In genomic region chr12:128928361-128928760, GRCh38 we compare ENCODE assay signal across 29 cellular contexts.
"Had no signal": no experiment of that assay in that cellular context is flagged by ENCODE, and none has a peak within 500 bp of the region (broad histone marks: within the 10 kb centered on the region; RNA-seq: fewer than 3 reads in every experiment).

No MANE protein-coding gene starts in this region.

- H3K27ac ChIP-seq: brain microvascular endothelial cell, esophagus muscularis mucosa, foreskin keratinocyte, gastrocnemius medialis, heart right ventricle, hepatocyte had no signal

- ATAC-seq: activated T-cell treated with anti-CD3 and anti-CD28 coated beads, Interleukin-2, amount 50 U/mL, for 72 hours; effector memory CD8-positive, alpha-beta T cell; foreskin keratinocyte; heart right ventricle; T-helper 17 cell had no signal

- DNase-seq: activated CD4-positive, alpha-beta memory T cell treated with anti-CD3 and anti-CD28 coated beads, Interleukin-2, amount 10 ng/mL, durations not matched to agents 7 days and 5 days; activated CD4-positive, alpha-beta T cell treated with anti-CD3 and anti-CD28 coated beads for 4 hours; activated CD4-positive, alpha-beta T cell treated with anti-CD3 and anti-CD28 coated beads, Interleukin-2, amount 10 ng/mL, durations not matched to agents 7 days and 5 days; activated CD4-positive, alpha-beta T cell treated with anti-CD3 and anti-CD28 coated beads, Interleukin-2, amount 50 U/mL, for 4 hours; activated CD4-positive, CD25-positive, alpha-beta regulatory T cell; activated CD4-positive, CD25-positive, alpha-beta regulatory T cell treated with anti-CD3 and anti-CD28 coated beads, Interleukin-2, amount 50 U/mL, for 72 hours; activated CD8-positive, alpha-beta memory T cell treated with anti-CD3 and anti-CD28 coated beads, Interleukin-2, amount 50 U/mL, for 48 hours; activated gamma-delta T cell; activated naive CD4-positive, alpha-beta T cell; activated naive CD4-positive, alpha-beta T cell treated with anti-CD3 and anti-CD28 coated beads, Interleukin-2, amount 50 U/mL, for 16 hours; activated T-cell treated with anti-CD3 and anti-CD28 coated beads for 4 hours; activated T-cell treated with anti-CD3 and anti-CD28 coated beads, Interleukin-2, amount 50 U/mL, for 24 hours; activated T-cell treated with anti-CD3 and anti-CD28 coated beads, Interleukin-2, amount 50 U/mL, for 72 hours; amniotic stem cell; anterior cingulate cortex; brain microvascular endothelial cell; cortex of kidney; dermis blood vessel endothelial cell; effector CD4-positive, alpha-beta T cell; effector memory CD8-positive, alpha-beta T cell; erythroblast; foreskin keratinocyte; heart right ventricle; T-helper 17 cell had no signal

- H3K4me3 ChIP-seq: esophagus muscularis mucosa, gastrocnemius medialis, heart right ventricle, hepatocyte had no signal

- H3K4me1 ChIP-seq: esophagus muscularis mucosa, foreskin keratinocyte, gastrocnemius medialis, heart right ventricle had no signal

- H2AFZ ChIP-seq: hepatocyte had no signal

- H3K36me3 ChIP-seq: brain microvascular endothelial cell, esophagus muscularis mucosa, gastrocnemius medialis, heart right ventricle had no signal

- H3K27me3 ChIP-seq: brain microvascular endothelial cell, esophagus muscularis mucosa, foreskin keratinocyte, gastrocnemius medialis, hepatocyte had no signal

- H3K9me3 ChIP-seq: esophagus muscularis mucosa, gastrocnemius medialis, heart right ventricle had no signal

- H3K4me2 ChIP-seq: hepatocyte had no signal

- FAIRE-seq: astrocyte, bronchial epithelial cell had no signal

- H3K79me2 ChIP-seq: hepatocyte had no signal
